In genomic region chr16:86540894-86541293, GRCh38 we compare ENCODE assay signal across 29 cellular contexts. TPM values are rescaled to one million over a fixed set of nuclear protein-coding genes. Genes with fewer than 3 reads are reported as not detected.
"Had no signal": no experiment of that assay in that cellular context is flagged by ENCODE, and none has a peak within 500 bp of the region (broad histone marks: within the 10 kb centered on the region; RNA-seq: fewer than 3 reads in every experiment).

No MANE protein-coding gene starts in this region.

- FAIRE-seq: islet of Langerhans, kidney, pancreas, small intestine, urothelium cell line had no signal

- H3K9me3 ChIP-seq: left ventricle myocardium inferior, pancreas, prostate gland, sigmoid colon, spleen, suprapubic skin, thoracic aorta, tibial artery, upper lobe of right lung had no signal

- H3K4me3 ChIP-seq: left ventricle myocardium inferior, lung, pancreas, prostate gland, sigmoid colon, spleen, suprapubic skin, thoracic aorta, tibial artery, upper lobe of right lung had no signal

- H3K4me1 ChIP-seq: pancreas, sigmoid colon, spleen, suprapubic skin, upper lobe of right lung had no signal

- H3K27ac ChIP-seq: left ventricle myocardium inferior, pancreas, prostate gland, sigmoid colon, spleen, suprapubic skin, thoracic aorta, tibial artery, upper lobe of right lung had no signal

- H3K27me3 ChIP-seq: pancreas, sigmoid colon, spleen, suprapubic skin, tibial artery, upper lobe of right lung had no signal

- DNase-seq: hypothalamus; immature natural killer cell; left ventricle myocardium inferior; mesendoderm; naive B cell; natural killer cell; pancreas; posterior cingulate gyrus; retina; small intestine; stimulated activated CD4-positive, alpha-beta T cell treated with anti-CD3 and anti-CD28 coated beads, Interleukin-4, amount 100 ng/mL, for 24 hours; stimulated activated naive CD4-positive, alpha-beta T cell; tibial artery; trophoblast cell had no signal

- ATAC-seq: natural killer cell; pancreas; right cardiac atrium; stimulated activated effector memory CD8-positive, alpha-beta T cell treated with anti-CD3 and anti-CD28 coated beads, Interleukin-12 subunit alpha, Interleukin-12 subunit beta, amount 100 ng/mL, for 72 hours; upper lobe of right lung had no signal

RNA-seq across cellular contexts. Expression of gene FOXC2, which starts 25.7 kb away (rescaled TPM):
- total RNA-seq: mononuclear cell, spleen had no signal
- polyA plus RNA-seq: immature natural killer cell, neural cell had no signal

RNA-seq across cellular contexts. Expression of gene FOXF1, which starts 30.6 kb away (rescaled TPM):
- total RNA-seq: natural killer cell had no signal
- polyA plus RNA-seq: immature natural killer cell, neural cell had no signal

RNA-seq across cellular contexts. Expression of gene FOXL1, which starts 37.5 kb away (rescaled TPM):
- total RNA-seq: mononuclear cell, spleen, subcutaneous adipose tissue had no signal
- polyA plus RNA-seq: immature natural killer cell had no signal
